ENCODE assay signal across 8 cellular contexts in genomic region chr2:8574196-8575010, GRCh38.
DNase-seq lines count a peak whose midpoint lies in the region; ATAC-seq lines count a peak whose summit lies in the region.

No MANE protein-coding gene starts in this region.

- H3K4me3 Mint-ChIP-seq in activated CD4-positive, alpha-beta T cell treated with anti-CD3 and anti-CD28 coated beads, Interleukin-2, amount 10 ng/mL, durations not matched to agents 24 days and 14 days = peak overlapping the region; percentile 60
- H3K4me3 Mint-ChIP-seq in activated naive CD8-positive, alpha-beta T cell treated with anti-CD3 and anti-CD28 coated beads, Interleukin-2, amount 10 ng/mL, durations not matched to agents 7 days and 5 days = peak overlapping the region; percentile 71

- H3K9me3 Mint-ChIP-seq in activated CD4-positive, alpha-beta T cell treated with anti-CD3 and anti-CD28 coated beads, Interleukin-2, amount 10 ng/mL, durations not matched to agents 24 days and 14 days = no peaks in the 10 kb centered on the region
- no peaks in the 10 kb centered on the region for H3K9me3 Mint-ChIP-seq in activated naive CD8-positive, alpha-beta T cell treated with anti-CD3 and anti-CD28 coated beads, Interleukin-2, amount 10 ng/mL, durations not matched to agents 7 days and 5 days

- no peaks in the 10 kb centered on the region for H3K36me3 Mint-ChIP-seq in activated CD4-positive, alpha-beta T cell treated with anti-CD3 and anti-CD28 coated beads, Interleukin-2, amount 10 ng/mL, durations not matched to agents 24 days and 14 days (ENCODE audit: low read depth)
- no peaks in the 10 kb centered on the region for H3K36me3 Mint-ChIP-seq in activated naive CD8-positive, alpha-beta T cell treated with anti-CD3 and anti-CD28 coated beads, Interleukin-2, amount 10 ng/mL, durations not matched to agents 7 days and 5 days

- POLR2A ChIA-PET in activated naive CD8-positive, alpha-beta T cell treated with anti-CD3 and anti-CD28 coated beads, Interleukin-2, amount 10 ng/mL, durations not matched to agents 7 days and 5 days (lab: Charles Lee) = interaction anchor here (2.1 to 2.7 kb wide), 2 partner anchors 9 to 108 kb away, joined by 6 to 22 read pairs; partner anchors contain the start of gene ID2

- H3K27ac Mint-ChIP-seq in activated CD4-positive, alpha-beta T cell treated with anti-CD3 and anti-CD28 coated beads, Interleukin-2, amount 10 ng/mL, durations not matched to agents 24 days and 14 days = peak overlapping the region; percentile 73
- H3K27ac Mint-ChIP-seq in activated naive CD8-positive, alpha-beta T cell treated with anti-CD3 and anti-CD28 coated beads, Interleukin-2, amount 10 ng/mL, durations not matched to agents 7 days and 5 days = no peak overlapping the region

- intact Hi-C loops in activated CD4-positive, alpha-beta T cell treated with anti-CD3 and anti-CD28 coated beads, Interleukin-2, amount 10 ng/mL, durations not matched to agents 24 days and 14 days (cut with micrococcal nuclease) = no loop called here
- intact Hi-C loops in sciatic nerve (cut with DNase I) = no loop called here

- H3K4me1 Mint-ChIP-seq in activated CD4-positive, alpha-beta T cell treated with anti-CD3 and anti-CD28 coated beads, Interleukin-2, amount 10 ng/mL, durations not matched to agents 24 days and 14 days = peaks cover 34% of the 10 kb centered on the region
- H3K4me1 Mint-ChIP-seq in activated naive CD8-positive, alpha-beta T cell treated with anti-CD3 and anti-CD28 coated beads, Interleukin-2, amount 10 ng/mL, durations not matched to agents 7 days and 5 days = peaks cover 27% of the 10 kb centered on the region

- peaks cover 4% of the 10 kb centered on the region for H3K27me3 Mint-ChIP-seq in activated CD4-positive, alpha-beta T cell treated with anti-CD3 and anti-CD28 coated beads, Interleukin-2, amount 10 ng/mL, durations not matched to agents 24 days and 14 days
- H3K27me3 Mint-ChIP-seq in activated naive CD8-positive, alpha-beta T cell treated with anti-CD3 and anti-CD28 coated beads, Interleukin-2, amount 10 ng/mL, durations not matched to agents 7 days and 5 days = peaks cover 36% of the 10 kb centered on the region

- DNase-seq in activated CD4-positive, alpha-beta T cell treated with anti-CD3 and anti-CD28 coated beads, Interleukin-2, amount 10 ng/mL, durations not matched to agents 24 days and 14 days = no peak
- DNase-seq in activated CD4-positive, alpha-beta T cell treated with anti-CD3 and anti-CD28 coated beads for 48 hours = no peak
- no peak for DNase-seq in activated naive CD8-positive, alpha-beta T cell treated with anti-CD3 and anti-CD28 coated beads, Interleukin-2, amount 10 ng/mL, durations not matched to agents 7 days and 5 days
- DNase-seq in sciatic nerve (ENCODE audit: low spot score) (peak; percentile 53), epidermal melanocyte (ENCODE audit: insufficient read length, low spot score) (no peak), H4 (ENCODE audit: low spot score) (no peak)
- no peak for DNase-seq in effector CD8-positive, alpha-beta T cell (lab: John Stamatoyannopoulos, UW)

- peak; percentile 70 for ATAC-seq in HG03095 (IDR thresholded peaks at IDR 0.05; ENCODE audit: unreplicated experiment)
- ATAC-seq in activated naive CD8-positive, alpha-beta T cell treated with anti-CD3 and anti-CD28 coated beads, Interleukin-2, amount 10 ng/mL, durations not matched to agents 7 days and 5 days (ENCODE audit: low read depth) = no peak
- no peak for ATAC-seq in sciatic nerve
